Comparison of ENCODE assay signal across 17 cellular contexts in the genomic region with DNA sequence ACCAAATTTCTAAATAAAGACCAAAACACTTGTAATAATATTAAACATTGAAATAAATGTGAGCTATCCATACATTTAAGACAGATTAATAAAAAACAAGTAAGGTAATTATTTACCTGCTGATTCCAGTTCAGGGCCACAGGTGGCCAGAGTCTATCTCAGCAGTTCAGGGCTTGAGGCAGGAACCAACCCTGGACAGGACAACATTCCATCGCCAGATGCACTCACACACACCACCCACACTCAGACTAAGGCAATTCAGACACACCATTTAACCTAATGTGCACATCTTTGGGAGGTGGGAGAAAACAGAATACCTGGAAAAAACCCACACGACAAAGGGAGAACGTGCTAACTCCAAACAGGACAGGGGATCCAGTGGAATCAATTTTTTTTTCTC.
"Had no signal": no experiment of that assay in that cellular context is flagged by ENCODE, and none has a peak within 500 bp of the region (broad histone marks: within the 10 kb centered on the region; RNA-seq: fewer than 3 reads in every experiment).

No MANE protein-coding gene starts in this region.

- H3K9me3 ChIP-seq: breast epithelium, Peyer's patch had no signal

- H3K4me1 ChIP-seq: breast epithelium, Peyer's patch had no signal

- H3K36me3 ChIP-seq: breast epithelium, Peyer's patch had no signal

- H3K27ac ChIP-seq: Peyer's patch had no signal

- DNase-seq: activated CD4-positive, alpha-beta T cell treated with anti-CD3 and anti-CD28 coated beads for 4 hours; activated CD8-positive, alpha-beta memory T cell treated with anti-CD3 and anti-CD28 coated beads, Interleukin-2, amount 50 U/mL, for 48 hours; activated CD8-positive, alpha-beta T cell treated with anti-CD3 and anti-CD28 coated beads for 36 hours; activated T-cell treated with anti-CD3 and anti-CD28 coated beads, Interleukin-2, amount 50 U/mL, for 1 hour; aorta; central memory CD4-positive, alpha-beta T cell; Karpas-422; NCI-H1048; NCI-H146; NCI-H187 treated with DMSO at 0.1 percent for 48 hours; NCI-H2081 treated with DMSO at 0.1 percent for 48 hours; NCI-H446; NCI-H524; Peyer's patch; SHP77 treated with DMSO at 0.1 percent for 48 hours had no signal

- ATAC-seq: activated CD4-positive, CD25-positive, alpha-beta regulatory T cell treated with anti-CD3 and anti-CD28 coated beads, Interleukin-2, amount 50 U/mL, for 24 hours; activated CD8-positive, alpha-beta T cell treated with anti-CD3 and anti-CD28 coated beads for 36 hours had no signal

- H3K27me3 ChIP-seq: breast epithelium, Peyer's patch had no signal

- H3K4me3 ChIP-seq: breast epithelium, Peyer's patch had no signal
